ENCODE assay signal across 18 cellular contexts in genomic region chr2:109373791-109374547, GRCh38.
A peak's percentile ranks its signal among the peaks of the same experiment; 100 is the strongest.
DNase-seq lines count a peak whose midpoint lies in the region; ATAC-seq and TF ChIP-seq lines count a peak whose summit lies in the region.
"Had no signal": no experiment of that assay in that cellular context is flagged by ENCODE, and none has a peak within 500 bp of the region (broad histone marks: within the 10 kb centered on the region; RNA-seq: fewer than 3 reads in every experiment).

No MANE protein-coding gene starts in this region.

- H3K9ac ChIP-seq in DND-41 (ENCODE audit: low read depth, low read length): no peak overlapping the region
- H3K9ac ChIP-seq: BLaER1 treated with 17β-estradiol and CSF1 and Interleukin-3, amounts not matched to agents 10 nM and 100 nM had no signal

- no peak for TF ChIP-seq EP300 in sigmoid colon (IDR thresholded peaks at IDR 0.05)

- H3K27me3 ChIP-seq in DND-41 (ENCODE audit: insufficient read depth, low read length, poor library complexity) (peaks cover 4% of the 10 kb centered on the region), Peyer's patch (no peaks in the 10 kb centered on the region), sigmoid colon (no peaks in the 10 kb centered on the region)
- H3K27me3 ChIP-seq: BLaER1 treated with 17β-estradiol and CSF1 and Interleukin-3, amounts not matched to agents 10 nM and 100 nM; brain microvascular endothelial cell; thyroid gland had no signal

- TF ChIP-seq CTCF in DND-41 (IDR thresholded peaks at IDR 0.05; ENCODE audit: borderline replicate concordance, extremely low read depth, low read length, poor library complexity, severe bottlenecking) (no peak), Peyer's patch (IDR thresholded peaks at IDR 0.05) (no peak), sigmoid colon (IDR thresholded peaks at IDR 0.05) (no peak)

- no peak for DNase-seq in DND-41
- DNase-seq in Peyer's patch: peak; percentile 4 to 34 (median 28)
- peak; percentile 38 for DNase-seq in islet precursor cell
- peak; percentile 34 for DNase-seq in sigmoid colon
- DNase-seq in NCI-H1105 treated with DMSO at 0.1 percent for 48 hours (lab: John Stamatoyannopoulos, UW): no peak
- no peak for DNase-seq in NCI-H2227 treated with DMSO at 0.1 percent for 48 hours (lab: John Stamatoyannopoulos, UW)
- DNase-seq: activated CD4-positive, alpha-beta T cell treated with anti-CD3 and anti-CD28 coated beads for 4 hours; activated naive CD4-positive, alpha-beta T cell treated with anti-CD3 and anti-CD28 coated beads, Interleukin-2, amount 10 ng/mL, durations not matched to agents 7 days and 5 days; amniotic stem cell; brain microvascular endothelial cell; GOT3; NCI-H1092 treated with DMSO at 0.1 percent for 48 hours; NCI-H2029; NCI-H69; stimulated activated naive CD8-positive, alpha-beta T cell treated with anti-CD3 and anti-CD28 coated beads, Interleukin-15, Interleukin-2, amounts not matched to agents 100 U/mL and 50 U/mL, for 24 hours had no signal

- H3K36me3 ChIP-seq in DND-41 (ENCODE audit: insufficient read depth, low read length) (no peaks in the 10 kb centered on the region), Peyer's patch (no peaks in the 10 kb centered on the region), sigmoid colon (peaks cover 0 to 11% (median 0%) of the 10 kb centered on the region in 4 donors)
- H3K36me3 ChIP-seq: brain microvascular endothelial cell, thyroid gland had no signal

- ATAC-seq in DND-41 (ENCODE audit: insufficient read depth, low read depth): 0 out of 3 replicates have a peak, but pooled peaks have one; percentile 29
- no peak for ATAC-seq in GM21526 (IDR thresholded peaks at IDR 0.05; ENCODE audit: low FRiP score, unreplicated experiment)
- ATAC-seq: stimulated activated naive CD8-positive, alpha-beta T cell treated with anti-CD3 and anti-CD28 coated beads, Interleukin-15, Interleukin-2, amounts not matched to agents 100 U/mL and 50 U/mL, for 24 hours had no signal

- 90 to 96% methylated on average over 10 of the region's 10 CpGs for WGBS in sigmoid colon, 2 donors

- H3K4me3 ChIP-seq in DND-41 (ENCODE audit: low read depth in 1 of 2, low read length in 2 of 2): no peak overlapping the region
- H3K4me3 ChIP-seq in Peyer's patch: no peak overlapping the region
- no peak overlapping the region for H3K4me3 ChIP-seq in sigmoid colon
- H3K4me3 ChIP-seq: BLaER1 treated with 17β-estradiol and CSF1 and Interleukin-3, amounts not matched to agents 10 nM and 100 nM; thyroid gland had no signal

- H3K4me1 ChIP-seq in DND-41 (ENCODE audit: insufficient read depth, low read length) (no peaks in the 10 kb centered on the region), Peyer's patch (no peaks in the 10 kb centered on the region), sigmoid colon (no peaks in the 10 kb centered on the region)

- H2AFZ ChIP-seq in DND-41 (ENCODE audit: low read depth, low read length): no peak overlapping the region

- no peak overlapping the region for H3K4me2 ChIP-seq in DND-41 (ENCODE audit: insufficient read depth, low read length)

- intact Hi-C loops in sigmoid colon (cut with DNase I): no loop called here

- no peaks in the 10 kb centered on the region; the same call in 1 of the 2 replicates for H4K20me1 ChIP-seq in DND-41 (ENCODE audit: insufficient read depth, low read length)

- TF ChIP-seq POLR2A in Peyer's patch (IDR thresholded peaks at IDR 0.05) (no peak), sigmoid colon (IDR thresholded peaks at IDR 0.05) (no peak)

- H3K9me3 ChIP-seq in DND-41 (ENCODE audit: insufficient read depth, low read length, severe bottlenecking) (no peaks in the 10 kb centered on the region), Peyer's patch (no peaks in the 10 kb centered on the region), sigmoid colon (no peaks in the 10 kb centered on the region)
- H3K9me3 ChIP-seq: BLaER1 treated with 17β-estradiol and CSF1 and Interleukin-3, amounts not matched to agents 10 nM and 100 nM; thyroid gland had no signal

- no peak overlapping the region for H3K27ac ChIP-seq in DND-41 (ENCODE audit: low read length)
- H3K27ac ChIP-seq in Peyer's patch: no peak overlapping the region
- no peak overlapping the region for H3K27ac ChIP-seq in sigmoid colon
- H3K27ac ChIP-seq: BLaER1 treated with 17β-estradiol and CSF1 and Interleukin-3, amounts not matched to agents 10 nM and 100 nM; brain microvascular endothelial cell; thyroid gland had no signal

- H3K79me2 ChIP-seq in DND-41 (ENCODE audit: insufficient read depth, low read length): no peaks in the 10 kb centered on the region

Comparison
In these comparisons a context has a peak if more than half of its experiments do, and no peak if none do; other contexts are left out.
1. DNase-seq: peak in Peyer's patch (3 of 3), islet precursor cell (single experiment) and sigmoid colon (single experiment); none in DND-41 (single experiment), NCI-H1105 treated with DMSO at 0.1 percent for 48 hours (single experiment) and NCI-H2227 treated with DMSO at 0.1 percent for 48 hours (single experiment).